In the genomic region with DNA sequence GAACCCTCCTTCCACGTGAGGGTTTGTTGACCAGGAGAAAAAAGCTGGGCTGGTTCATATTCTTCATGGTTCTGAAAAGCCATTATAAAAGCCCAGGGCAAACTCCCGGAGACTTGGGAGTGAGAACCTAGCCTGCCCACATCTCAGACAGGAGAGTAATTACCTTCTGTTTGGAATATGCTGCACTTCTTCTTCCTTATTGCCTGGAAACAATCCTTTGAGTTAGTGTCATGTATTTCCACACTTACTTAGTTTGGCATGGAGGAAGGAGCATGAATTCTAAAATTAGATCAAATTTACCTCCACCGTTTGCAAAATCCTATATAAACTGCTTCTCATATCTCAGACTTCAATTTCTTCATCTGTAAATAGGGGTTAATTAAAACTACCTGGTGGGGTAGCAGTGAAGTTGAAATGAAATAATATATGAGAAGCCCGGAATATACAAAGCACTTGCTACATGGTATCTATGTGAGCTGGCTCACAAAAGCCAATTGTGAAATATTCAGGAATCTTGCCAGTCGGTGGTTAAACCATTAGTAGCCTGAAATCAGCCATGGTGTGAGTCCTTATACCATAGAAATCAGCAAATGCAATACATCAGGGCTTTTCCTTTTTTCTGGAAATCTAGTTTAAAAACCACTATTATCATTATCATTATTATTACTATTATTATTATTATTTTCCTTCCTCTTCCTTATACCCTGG, we compare ENCODE assay signal across 24 cellular contexts.
DNase-seq lines count a peak whose midpoint lies in the region; ATAC-seq and TF ChIP-seq lines count a peak whose summit lies in the region.
"Had no signal": no experiment of that assay in that cellular context is flagged by ENCODE, and none has a peak within 500 bp of the region (broad histone marks: within the 10 kb centered on the region; RNA-seq: fewer than 3 reads in every experiment).

No MANE protein-coding gene starts in this region.

- H3K4me1 ChIP-seq in GM23248 (ENCODE audit: insufficient read depth) (no peaks in the 10 kb centered on the region), lower lobe of right lung (peaks cover 5% of the 10 kb centered on the region)
- H3K4me1 ChIP-seq: parathyroid adenoma had no signal

- H3F3A ChIP-seq in GM23248 (ENCODE audit: insufficient read depth): no peaks in the 10 kb centered on the region

- H3K27ac Mint-ChIP-seq in T-helper 17 cell: no peak overlapping the region
- H3K27ac Mint-ChIP-seq: activated CD8-positive, alpha-beta T cell treated with anti-CD3 and anti-CD28 coated beads, Interleukin-2, amount 10 ng/mL, durations not matched to agents 7 days and 5 days; CD14-positive monocyte; mesothelial cell of epicardium; nephron had no signal

- peaks cover 69% of the 10 kb centered on the region for H3K27me3 Mint-ChIP-seq in T-helper 17 cell

- intact Hi-C loops in sciatic nerve (cut with DNase I): no loop called here
- intact Hi-C loops in lower lobe of right lung (cut with DNase I): no loop called here

- no peak overlapping the region for H3K4me3 ChIP-seq in GM23248
- no peak overlapping the region for H3K4me3 ChIP-seq in fibroblast of the aortic adventitia (ENCODE audit: low read depth, low read length)
- no peak overlapping the region for H3K4me3 ChIP-seq in lower lobe of right lung
- H3K4me3 ChIP-seq: suprapubic skin had no signal

- H3K27me3 ChIP-seq in GM23248 (replicated peaks; ENCODE audit: insufficient read depth) (peaks cover 62% of the 10 kb centered on the region), lower lobe of right lung (ENCODE audit: low read depth) (no peaks in the 10 kb centered on the region)
- H3K27me3 ChIP-seq: suprapubic skin had no signal

- in situ Hi-C loops in GM23248 (cut with MboI): no loop called here

- no peaks in the 10 kb centered on the region for H4K20me1 ChIP-seq in GM23248 (ENCODE audit: insufficient read depth)

- no peaks in the 10 kb centered on the region for H3K36me3 Mint-ChIP-seq in T-helper 17 cell (ENCODE audit: low read depth)
- H3K36me3 Mint-ChIP-seq: CD14-positive monocyte, mesothelial cell of epicardium had no signal

- H3K27ac ChIP-seq in GM23248: no peak overlapping the region
- no peak overlapping the region for H3K27ac ChIP-seq in lower lobe of right lung
- H3K27ac ChIP-seq: epithelial cell of prostate, parathyroid adenoma, RWPE1, suprapubic skin had no signal

- H3K9me3 ChIP-seq in GM23248 (ENCODE audit: low read depth) (no peaks in the 10 kb centered on the region), T-helper 17 cell (ENCODE audit: control insufficient read depth, low read length, poor library complexity, severe bottlenecking) (no peaks in the 10 kb centered on the region), lower lobe of right lung (no peaks in the 10 kb centered on the region)
- H3K9me3 ChIP-seq: suprapubic skin had no signal

- no peak overlapping the region for H3K9ac ChIP-seq in GM23248
- H3K9ac ChIP-seq: parathyroid adenoma had no signal

- H2AFZ ChIP-seq in GM23248: no peak overlapping the region
- H2AFZ ChIP-seq: parathyroid adenoma had no signal

- no peaks in the 10 kb centered on the region for H3K4me1 Mint-ChIP-seq in T-helper 17 cell
- H3K4me1 Mint-ChIP-seq: CD14-positive monocyte had no signal

- peak; percentile 33 for DNase-seq in GM23248
- DNase-seq in astrocyte of the hippocampus (ENCODE audit: low read depth, low spot score): peak; percentile 47
- DNase-seq in fibroblast of the aortic adventitia (ENCODE audit: low read depth): peak; percentile 45
- no peak for DNase-seq in sciatic nerve (ENCODE audit: low spot score)
- DNase-seq in GM20000 (ENCODE audit: low spot score): no peak
- no peak for DNase-seq in T-helper 17 cell
- DNase-seq in lower lobe of right lung: no peak
- DNase-seq: activated CD8-positive, alpha-beta T cell treated with anti-CD3 and anti-CD28 coated beads, Interleukin-2, amount 10 ng/mL, durations not matched to agents 7 days and 5 days; activated gamma-delta T cell treated with Interleukin-2 at 50 U/mL for 16 hours; amniotic stem cell; EL; MM.1S; NCI-H2171 treated with DMSO at 0.1 percent for 48 hours; NCI-H526 treated with DMSO at 0.1 percent for 48 hours; T-helper 9 cell had no signal

- no peak overlapping the region for H3K4me3 Mint-ChIP-seq in T-helper 17 cell
- H3K4me3 Mint-ChIP-seq: activated CD8-positive, alpha-beta T cell treated with anti-CD3 and anti-CD28 coated beads, Interleukin-2, amount 10 ng/mL, durations not matched to agents 7 days and 5 days; CD14-positive monocyte; mesothelial cell of epicardium; nephron had no signal

- H3K79me2 ChIP-seq in GM23248 (ENCODE audit: insufficient read depth): no peaks in the 10 kb centered on the region
- H3K79me2 ChIP-seq: parathyroid adenoma had no signal

- peak; percentile 27 for ATAC-seq in sciatic nerve
- no peak for ATAC-seq in GM18868 (IDR thresholded peaks at IDR 0.05; ENCODE audit: unreplicated experiment)
- ATAC-seq in T-helper 17 cell: no peak
- ATAC-seq in lower lobe of right lung: no peak
- ATAC-seq: activated CD8-positive, alpha-beta T cell treated with anti-CD3 and anti-CD28 coated beads, Interleukin-2, amount 10 ng/mL, durations not matched to agents 7 days and 5 days; SK-N-SH treated with all-trans-retinoic acid at 6 μM for 48 hours had no signal

- no peaks in the 10 kb centered on the region for H3K9me2 ChIP-seq in GM23248 (ENCODE audit: insufficient read depth)

- no peak overlapping the region for H3K4me2 ChIP-seq in GM23248 (ENCODE audit: unreplicated experiment)

- TF ChIP-seq CTCF in fibroblast of the aortic adventitia (IDR thresholded peaks at IDR 0.05; ENCODE audit: insufficient read depth, low read length) (no peak), GM20000 (IDR thresholded peaks at IDR 0.05; ENCODE audit: extremely low read depth, missing control alignments) (no peak), lower lobe of right lung (IDR thresholded peaks at IDR 0.05) (no peak)

- 54 to 57% methylated on average over 5 of the region's 5 CpGs for WGBS in GM23248 (ENCODE audit: low coverage in 1 of 2, low lambda C conversion rate in 2 of 2, missing lambda C conversion rate in 2 of 2), 2 experiments

- H3K36me3 ChIP-seq in GM23248 (ENCODE audit: low read depth) (no peaks in the 10 kb centered on the region), lower lobe of right lung (no peaks in the 10 kb centered on the region)
- H3K36me3 ChIP-seq: suprapubic skin had no signal

Comparison
In these comparisons a context has a peak if more than half of its experiments do, and no peak if none do; other contexts are left out.
1. DNase-seq: peak in GM23248 (single experiment), astrocyte of the hippocampus (single experiment) and fibroblast of the aortic adventitia (single experiment); none in sciatic nerve (single experiment), GM20000 (single experiment), T-helper 17 cell (0 of 3) and lower lobe of right lung (single experiment).